11 cellular contexts compared by ENCODE assay signal in the genomic region with DNA sequence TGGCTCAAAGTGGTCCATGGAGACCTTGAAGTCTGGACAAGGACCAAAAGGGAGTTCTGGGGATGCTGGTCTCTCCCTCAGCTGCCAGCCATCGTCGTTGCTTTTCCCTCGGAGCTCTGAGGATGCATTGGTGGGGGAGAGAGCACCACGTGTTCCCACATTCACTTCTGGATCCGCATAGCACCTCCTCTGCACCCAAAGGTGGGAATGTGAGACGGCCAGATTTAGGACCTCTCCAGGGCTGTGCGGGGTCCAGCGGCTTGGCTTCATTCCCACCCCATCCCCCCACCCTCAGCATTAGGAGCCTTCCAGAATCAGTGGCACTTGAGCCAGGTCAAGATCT. TPM values are rescaled to one million over a fixed set of nuclear protein-coding genes. Genes with fewer than 3 reads are reported as not detected.
A peak's percentile ranks its signal among the peaks of the same experiment; 100 is the strongest.
DNase-seq lines count a peak whose midpoint lies in the region; ATAC-seq and TF ChIP-seq lines count a peak whose summit lies in the region.
"Had no signal": no experiment of that assay in that cellular context is flagged by ENCODE, and none has a peak within 500 bp of the region (broad histone marks: within the 10 kb centered on the region; RNA-seq: fewer than 3 reads in every experiment).

No MANE protein-coding gene starts in this region.

- H3K27ac ChIP-seq in H9 (ENCODE audit: insufficient read length, low read depth, low read length) = no peak overlapping the region
- H3K27ac ChIP-seq in iPS-20b (ENCODE audit: low read length) = no peak overlapping the region
- H3K27ac ChIP-seq: epithelial cell of prostate, SJCRH30 had no signal

- no peak for ATAC-seq in stimulated activated effector memory CD8-positive, alpha-beta T cell treated with anti-CD3 and anti-CD28 coated beads, Interleukin-12 subunit alpha, Interleukin-12 subunit beta, amount 100 ng/mL, for 72 hours

- H3K9ac ChIP-seq in H9 (ENCODE audit: extremely low read depth, insufficient read length, low read length) (no peak overlapping the region), iPS-20b (ENCODE audit: low read depth, low read length) (no peak overlapping the region; the same call in 1 of the 2 replicates)

- peaks cover 32% of the 10 kb centered on the region for H3K27me3 Mint-ChIP-seq in H9 (ENCODE audit: low read depth)
- H3K27me3 Mint-ChIP-seq in activated naive CD8-positive, alpha-beta T cell treated with anti-CD3 and anti-CD28 coated beads for 36 hours = peaks cover 12% of the 10 kb centered on the region

- no peak overlapping the region for H2BK5ac ChIP-seq in H9 (ENCODE audit: insufficient read length, low read length)

- H3K36me3 Mint-ChIP-seq in H9 (ENCODE audit: insufficient read depth in 1 of 3, low read depth in 3 of 3) = no peaks in the 10 kb centered on the region
- H3K36me3 Mint-ChIP-seq in activated naive CD8-positive, alpha-beta T cell treated with anti-CD3 and anti-CD28 coated beads for 36 hours = no peaks in the 10 kb centered on the region
- H3K36me3 Mint-ChIP-seq in stimulated activated effector memory CD8-positive, alpha-beta T cell treated with anti-CD3 and anti-CD28 coated beads, Interleukin-12 subunit alpha, Interleukin-12 subunit beta, amount 100 ng/mL, for 72 hours = no peaks in the 10 kb centered on the region

- peaks cover 10% of the 10 kb centered on the region for H3K23me2 ChIP-seq in H9 (ENCODE audit: insufficient read length, low read depth, low read length, poor library complexity, severe bottlenecking)

- peaks cover 20 to 33% of the 10 kb centered on the region in 2 experiments for H3K4me1 Mint-ChIP-seq in H9
- peaks cover 5% of the 10 kb centered on the region for H3K4me1 Mint-ChIP-seq in activated naive CD8-positive, alpha-beta T cell treated with anti-CD3 and anti-CD28 coated beads for 36 hours
- H3K4me1 Mint-ChIP-seq in stimulated activated effector memory CD8-positive, alpha-beta T cell treated with anti-CD3 and anti-CD28 coated beads, Interleukin-12 subunit alpha, Interleukin-12 subunit beta, amount 100 ng/mL, for 72 hours = peaks cover 13% of the 10 kb centered on the region

- peak overlapping the region; percentile 78; the same call in 1 of the 2 replicates for H3K4me3 ChIP-seq in iPS-20b (ENCODE audit: low read length)

- H2BK12ac ChIP-seq in H9 (ENCODE audit: insufficient read length, low read depth, low read length) = no peak overlapping the region

- no peak overlapping the region for H3K23ac ChIP-seq in H9 (ENCODE audit: insufficient read length, low read depth, low read length)

- H3K36me3 ChIP-seq in iPS-20b (ENCODE audit: insufficient read depth, low read depth, low read length) = no peaks in the 10 kb centered on the region
- H3K36me3 ChIP-seq: SJCRH30 had no signal

- H3T11ph ChIP-seq in H9 (ENCODE audit: low read length) = no peak overlapping the region

- no peaks in the 10 kb centered on the region; the same call in 1 of the 2 replicates for H3K27me3 ChIP-seq in H9 (ENCODE audit: insufficient read depth, low read length)
- H3K27me3 ChIP-seq in iPS-20b (ENCODE audit: insufficient read depth, low read length) = peaks cover 15% of the 10 kb centered on the region; the same call in 1 of the 2 replicates

- no peak overlapping the region for H4K91ac ChIP-seq in H9 (ENCODE audit: insufficient read length, low read depth, low read length)

- no peaks in the 10 kb centered on the region for H3K79me2 ChIP-seq in H9 (ENCODE audit: insufficient read depth, low read length)

- H2BK120ac ChIP-seq in H9 (ENCODE audit: low read depth, low read length, poor library complexity, severe bottlenecking) = no peak overlapping the region

- no peaks in the 10 kb centered on the region for H4K20me1 ChIP-seq in H9 (ENCODE audit: control insufficient read depth, insufficient read depth, insufficient read length)

- H2BK20ac ChIP-seq in H9 (ENCODE audit: low read depth, low read length, poor library complexity, severe bottlenecking) = no peak overlapping the region

- H3K56ac ChIP-seq in H9 (ENCODE audit: insufficient read length, low read depth, low read length) = no peak overlapping the region

- H3K9me3 ChIP-seq in H9 (ENCODE audit: control insufficient read depth, low read depth, low read length) = no peaks in the 10 kb centered on the region
- H3K9me3 ChIP-seq in iPS-20b (ENCODE audit: insufficient read depth, low read depth, low read length) = no peaks in the 10 kb centered on the region
- H3K9me3 ChIP-seq: SJCRH30 had no signal

- no peaks in the 10 kb centered on the region for H3K9me3 Mint-ChIP-seq in H9
- no peaks in the 10 kb centered on the region for H3K9me3 Mint-ChIP-seq in activated naive CD8-positive, alpha-beta T cell treated with anti-CD3 and anti-CD28 coated beads for 36 hours
- no peaks in the 10 kb centered on the region for H3K9me3 Mint-ChIP-seq in stimulated activated effector memory CD8-positive, alpha-beta T cell treated with anti-CD3 and anti-CD28 coated beads, Interleukin-12 subunit alpha, Interleukin-12 subunit beta, amount 100 ng/mL, for 72 hours

- peak overlapping the region; percentile 42 for H3K4me2 ChIP-seq in H9 (ENCODE audit: insufficient read depth, insufficient read length, low read length)

- no peak for DNase-seq in H9
- DNase-seq in activated naive CD8-positive, alpha-beta T cell treated with anti-CD3 and anti-CD28 coated beads for 36 hours = no peak
- DNase-seq in stimulated activated effector memory CD8-positive, alpha-beta T cell treated with anti-CD3 and anti-CD28 coated beads, Interleukin-12 subunit alpha, Interleukin-12 subunit beta, amount 100 ng/mL, for 72 hours (ENCODE audit: low spot score in 2 of 2) = no peak
- no peak for DNase-seq in AG20443 (ENCODE audit: low spot score)
- no peak for DNase-seq in Kasumi-1 (lab: John Stamatoyannopoulos, UW)
- DNase-seq in HPDE6-E6E7 (ENCODE audit: extremely low spot score) = no peak
- DNase-seq: activated CD4-positive, alpha-beta T cell treated with anti-CD3 and anti-CD28 coated beads, Interleukin-2, amount 50 U/mL, for 4 hours; left cardiac atrium had no signal

- H2BK15ac ChIP-seq in H9 (ENCODE audit: low read depth, low read length) = no peak overlapping the region

- H3K4me1 ChIP-seq in H9 (ENCODE audit: insufficient read depth, low read length) = no peaks in the 10 kb centered on the region; the same call in 1 of the 2 replicates
- 0 out of 2 replicates have a peak, but pooled peaks cover 8% of the 10 kb centered on the region for H3K4me1 ChIP-seq in iPS-20b (ENCODE audit: insufficient read depth, low read length)
- H3K4me1 ChIP-seq: SJCRH30 had no signal

- no peak overlapping the region for H4K8ac ChIP-seq in H9 (replicated peaks; ENCODE audit: insufficient read length, low read depth, low read length)

- WGBS in H9 (ENCODE audit: extremely low coverage, insufficient read length, low lambda C conversion rate) = no CpG with 5 or more reads among the region's 8 CpGs

- no peaks in the 10 kb centered on the region for H3K79me1 ChIP-seq in H9 (ENCODE audit: insufficient read depth, low read depth, low read length, poor library complexity, severe bottlenecking)

- H2AK5ac ChIP-seq in H9 (ENCODE audit: insufficient read length, low read length) = no peak overlapping the region

- no peak overlapping the region for H3K18ac ChIP-seq in H9 (ENCODE audit: insufficient read length, low read depth, low read length)

- no peak overlapping the region for H3K14ac ChIP-seq in H9 (ENCODE audit: insufficient read depth, low read length)

- H3K4me3 Mint-ChIP-seq in H9 = peak overlapping the region; percentile 65 to 86
- peak overlapping the region; percentile 65 for H3K4me3 Mint-ChIP-seq in activated naive CD8-positive, alpha-beta T cell treated with anti-CD3 and anti-CD28 coated beads for 36 hours
- H3K4me3 Mint-ChIP-seq in stimulated activated effector memory CD8-positive, alpha-beta T cell treated with anti-CD3 and anti-CD28 coated beads, Interleukin-12 subunit alpha, Interleukin-12 subunit beta, amount 100 ng/mL, for 72 hours = peak overlapping the region; percentile 66

- H2AFZ ChIP-seq in H9 (ENCODE audit: low read length) = no peak overlapping the region

- H3K27ac Mint-ChIP-seq in H9 = no peak overlapping the region; a peak in 1 of 7 replicates
- H3K27ac Mint-ChIP-seq in activated naive CD8-positive, alpha-beta T cell treated with anti-CD3 and anti-CD28 coated beads for 36 hours = no peak overlapping the region
- H3K27ac Mint-ChIP-seq in stimulated activated effector memory CD8-positive, alpha-beta T cell treated with anti-CD3 and anti-CD28 coated beads, Interleukin-12 subunit alpha, Interleukin-12 subunit beta, amount 100 ng/mL, for 72 hours = no peak overlapping the region

- H4K5ac ChIP-seq in H9 (ENCODE audit: insufficient read length, low read depth, low read length) = no peak overlapping the region

- H3K4ac ChIP-seq in H9 (ENCODE audit: low read depth, low read length) = no peak overlapping the region

- no peak for TF ChIP-seq CTCF in H9 (conservative IDR thresholded peaks at IDR 0.05)

RNA-seq across cellular contexts. Expression of a gene that starts 1.1 kb away (rescaled TPM):
- total RNA-seq in H9 (2021) = 29.9 and 31.1 TPM in 2 replicates
- under 1 TPM; 0.84 to 0.99 TPM for total RNA-seq in activated naive CD8-positive, alpha-beta T cell treated with anti-CD3 and anti-CD28 coated beads for 36 hours

Comparison
In these comparisons a context has a peak if more than half of its experiments do, and no peak if none do; other contexts are left out.
1. RNA of a gene that starts 1.1 kb away (total RNA-seq): 29.9 to 31.1 TPM in H9; 0.84 to 0.99 TPM in activated naive CD8-positive, alpha-beta T cell treated with anti-CD3 and anti-CD28 coated beads for 36 hours; every median in the first group is over 10 times any median in the second.
2. Peak in every context shown above with its lines, with median percentiles within 50 percentile points of each other: H3K4me3 Mint-ChIP-seq.